Comparison of ENCODE assay signal across 8 cellular contexts in the genomic region with DNA sequence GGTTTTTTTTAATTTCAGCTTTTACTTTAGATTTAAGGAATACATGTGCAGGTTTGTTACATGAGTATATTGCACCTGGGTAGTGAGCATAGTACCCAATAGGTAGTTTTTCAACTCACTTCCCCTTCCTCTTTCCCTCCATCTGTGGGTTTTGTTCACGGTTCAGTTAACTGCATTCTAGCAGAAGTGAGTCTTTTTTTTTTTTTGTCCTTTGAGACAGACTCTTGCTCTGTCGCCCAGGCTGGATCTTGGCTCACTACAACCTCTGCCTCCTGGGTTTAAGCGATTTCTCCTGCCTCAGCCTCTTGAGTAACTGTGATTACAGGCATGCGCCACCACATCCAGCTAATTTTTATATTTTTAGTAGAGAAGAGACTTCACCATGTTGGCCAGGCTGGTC. TPM values are rescaled to one million over a fixed set of nuclear protein-coding genes. Genes with fewer than 3 reads are reported as not detected.
DNase-seq lines count a peak whose midpoint lies in the region; ATAC-seq and TF ChIP-seq lines count a peak whose summit lies in the region.

No MANE protein-coding gene starts in this region.

- in situ Hi-C loops in GM13976 (cut with MboI; ENCODE audit: low sequenced_read_pairs, unreplicated experiment), result no loop called here

- no peaks in the 10 kb centered on the region for H3K9me3 ChIP-seq in KOPT-K1 (ENCODE audit: insufficient read depth, low read length, poor library complexity, severe bottlenecking)
- no peaks in the 10 kb centered on the region for H3K9me3 ChIP-seq in tibial nerve
- no peaks in the 10 kb centered on the region for H3K9me3 ChIP-seq in SJCRH30 (replicated peaks)

- 46 to 61% methylated on average over 4 of the region's 4 CpGs for WGBS in tibial nerve, 2 donors

- peak overlapping the region; percentile 50 for H3K27ac ChIP-seq in KOPT-K1 (ENCODE audit: low read depth, low read length, poor library complexity, severe bottlenecking)
- H3K27ac ChIP-seq in tibial nerve, result no peak overlapping the region
- H3K27ac ChIP-seq in SJCRH30, result no peak overlapping the region

- TF ChIP-seq POLR2A in tibial nerve (IDR thresholded peaks at IDR 0.05), result no peak

- TF ChIP-seq CTCF in GM13976 (IDR thresholded peaks at IDR 0.05; ENCODE audit: borderline replicate concordance, control extremely low read depth, extremely low read depth, insufficient read depth, missing control alignments) (no peak), tibial nerve (IDR thresholded peaks at IDR 0.05) (no peak)

- H3K4me3 ChIP-seq in tibial nerve (no peak overlapping the region), SJCRH30 (no peak overlapping the region)

- H3K36me3 ChIP-seq in KOPT-K1 (ENCODE audit: insufficient read depth, low read length) (peaks cover 32% of the 10 kb centered on the region), tibial nerve (peaks cover 0 to 21% (median 0%) of the 10 kb centered on the region in 3 donors), SJCRH30 (peaks cover 17% of the 10 kb centered on the region)

- ATAC-seq in GM21619 (IDR thresholded peaks at IDR 0.05; ENCODE audit: unreplicated experiment), result peak; percentile 76

- H3K4me1 ChIP-seq in tibial nerve (peaks cover 0 to 69% (median 5%) of the 10 kb centered on the region in 4 donors), SJCRH30 (peaks cover 10% of the 10 kb centered on the region; the same call in 1 of the 2 replicates)

- no peaks in the 10 kb centered on the region for H3K27me3 ChIP-seq in tibial nerve
- no peaks in the 10 kb centered on the region for H3K27me3 ChIP-seq in SJCRH30

- peak; percentile 47 for DNase-seq in GM13976 (ENCODE audit: low spot score)
- DNase-seq in glomerular visceral epithelial cell (ENCODE audit: extremely low spot score), result peak; percentile 57
- DNase-seq in amniotic stem cell (lab: John Stamatoyannopoulos, UW), result no peak
- DNase-seq in tibial nerve (ENCODE audit: low spot score in 2 of 2), result no peak
- DNase-seq in SJCRH30, result no peak
- no peak for DNase-seq in foreskin melanocyte

- no peak for TF ChIP-seq EP300 in tibial nerve (IDR thresholded peaks at IDR 0.05)

RNA-seq across cellular contexts. Expression of gene UBR2, which starts 8.7 kb away (rescaled TPM):
- total RNA-seq in tibial nerve, result 10 to 100 TPM; 29.2 to 39.5 (median 30.6) TPM
- total RNA-seq in SJCRH30 (2014; rRNA removed; shearing (Covaris generic)), result 26.1 and 27.4 TPM in 2 replicates

Comparison
In these comparisons a context has a peak if more than half of its experiments do, and no peak if none do; other contexts are left out.
1. DNase-seq: peak in GM13976 (single experiment) and glomerular visceral epithelial cell (single experiment); none in amniotic stem cell (single experiment), tibial nerve (0 of 2), SJCRH30 (0 of 2) and foreskin melanocyte (single experiment).